ENCODE assay signal across 8 cellular contexts in genomic region chr17:409848-410673, GRCh38. TPM values are rescaled to one million over a fixed set of nuclear protein-coding genes. Genes with fewer than 3 reads are reported as not detected.
DNase-seq lines count a peak whose midpoint lies in the region; ATAC-seq and TF ChIP-seq lines count a peak whose summit lies in the region.

No MANE protein-coding gene starts in this region.

- ATAC-seq in GM18907 (IDR thresholded peaks at IDR 0.05; ENCODE audit: unreplicated experiment) = peak; percentile 82
- peak; percentile 68 for ATAC-seq in HG03139 (IDR thresholded peaks at IDR 0.05; ENCODE audit: unreplicated experiment)

- TF ChIP-seq CTCF in AG04450 (IDR thresholded peaks at IDR 0.05; ENCODE audit: low read depth, low read length) (no peak), WI38 (IDR thresholded peaks at IDR 0.05; ENCODE audit: low read depth, low read length) (no peak), cardiac fibroblast (IDR thresholded peaks at IDR 0.05; ENCODE audit: low read depth, low read length) (no peak)

- H3K27me3 ChIP-seq in AG04450 (ENCODE audit: control insufficient read depth, insufficient read depth, low read length) = no peaks in the 10 kb centered on the region

- H3K4me3 ChIP-seq in AG04450 (ENCODE audit: low read depth, low read length) (peak overlapping the region; percentile 82), WI38 (ENCODE audit: low read depth, low read length) (peak overlapping the region; percentile 86), cardiac fibroblast (replicated peaks in 1 of 2; ENCODE audit: low read depth in 2 of 2, low read length in 2 of 2) (peak overlapping the region; percentile 69 to 87), skin epidermis (peak overlapping the region; percentile 60 to 92 (median 83))

- H3K27ac ChIP-seq in AG04450 (ENCODE audit: low read depth, low read length) = peak overlapping the region; percentile 75
- peak overlapping the region; percentile 24 to 96 (median 82) for H3K27ac ChIP-seq in skin epidermis

- peaks cover 5% of the 10 kb centered on the region for H3K9me3 ChIP-seq in AG04450 (ENCODE audit: control insufficient read depth, insufficient read depth, low read length)

- peak; percentile 98 for DNase-seq in AG04450 (ENCODE audit: low read depth, low spot score)
- peak; percentile 99 for DNase-seq in NCI-H2227 (lab: John Stamatoyannopoulos, UW; ENCODE audit: unreplicated experiment)
- DNase-seq in cardiac fibroblast (ENCODE audit: low read depth in 2 of 2) = peak; percentile 99
- peak; percentile 99 for DNase-seq in iPS-NIHi11 (ENCODE audit: low spot score)

- POLR2A ChIA-PET in AG04450 (lab: Yijun Ruan, JAX) = no interaction called here

- CTCF ChIA-PET in AG04450 (lab: Charles Lee) = interaction anchor here (0.5 to 3.3 kb wide), 3 partner anchors 266 to 289 kb away, joined by 3 to 468 read pairs (median 4); no protein-coding TSS in a partner anchor

RNA-seq across cellular contexts. Expression of gene RFLNB, which starts 35.7 kb away (rescaled TPM):
- 10.5 and 13.5 TPM in 2 replicates for polyA plus RNA-seq in AG04450 (2011; rRNA removed)
- polyA minus RNA-seq in AG04450 (2011; rRNA and poly(A)+ RNA removed) = 11.5 and 12.3 TPM in 2 replicates

RNA-seq across cellular contexts. Expression of gene RPH3AL, which starts 57.5 kb away (rescaled TPM):
- 1.3 and 1.5 TPM in 2 replicates for polyA plus RNA-seq in AG04450 (2011; rRNA removed)
- 0.46 and 1.8 TPM in 2 replicates for polyA minus RNA-seq in AG04450 (2011; rRNA and poly(A)+ RNA removed)

Comparison
In these comparisons a context has a peak if more than half of its experiments do, and no peak if none do; other contexts are left out.
1. Peak in every context shown above with its lines: DNase-seq, ATAC-seq, H3K4me3 ChIP-seq and H3K27ac ChIP-seq.